13 cellular contexts compared by ENCODE assay signal in the genomic region with DNA sequence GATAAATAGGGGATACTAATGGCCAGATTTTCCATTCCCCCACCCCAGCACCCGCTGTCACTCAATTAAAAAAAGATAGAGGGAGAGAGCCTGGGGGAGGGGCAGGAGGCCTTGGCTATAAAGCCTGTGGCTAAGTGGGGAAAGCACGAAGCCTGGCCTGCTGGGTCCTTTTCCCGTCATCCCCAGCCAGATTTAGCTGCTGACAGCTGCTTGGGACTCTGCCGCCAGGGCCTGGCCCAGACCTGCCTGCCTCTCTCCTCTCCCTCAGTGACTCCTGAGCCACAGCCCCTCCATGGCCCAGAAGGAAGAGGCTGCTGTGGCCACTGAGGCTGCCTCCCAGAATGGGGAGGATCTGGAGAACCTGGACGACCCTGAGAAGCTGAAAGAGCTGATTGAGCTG. TPM values are rescaled to one million over a fixed set of nuclear protein-coding genes. Genes with fewer than 3 reads are reported as not detected.
A peak's percentile ranks its signal among the peaks of the same experiment; 100 is the strongest.
DNase-seq lines count a peak whose midpoint lies in the region; ATAC-seq and TF ChIP-seq lines count a peak whose summit lies in the region.
"Had no signal": no experiment of that assay in that cellular context is flagged by ENCODE, and none has a peak within 500 bp of the region (broad histone marks: within the 10 kb centered on the region; RNA-seq: fewer than 3 reads in every experiment).

A gene (plus strand): TSS at position 147 of the 400 bp plus-strand sequence. CDS start 146 bp downstream, at position 293.

- H3K4me2 ChIP-seq in OCI-LY3 (ENCODE audit: low read length): 0 out of 2 replicates have a peak within 1 kb of the TSS, but pooled peaks have one; percentile 19
- no peak within 1 kb of the TSS for H3K4me2 ChIP-seq in trophoblast cell (ENCODE audit: low read length)

- intact Hi-C loops in Right ventricle myocardium superior (cut with DNase I): no loop called here

- H3K27ac ChIP-seq in OCI-LY3 (ENCODE audit: low read length) (no peak within 1 kb of the TSS), trophoblast cell (ENCODE audit: low read depth, low read length) (no peak within 1 kb of the TSS)
- H3K27ac ChIP-seq: tibial artery had no signal

- no peak within 1 kb of the TSS for H4K8ac ChIP-seq in trophoblast cell (ENCODE audit: low read depth, low read length)

- H2AFZ ChIP-seq in OCI-LY3 (ENCODE audit: low read depth, low read length) (peak within 1 kb of the TSS; percentile 72; the same call in 1 of the 2 replicates), trophoblast cell (ENCODE audit: insufficient read depth, low read length, poor library complexity) (no peak within 1 kb of the TSS)

- no peaks in the 10 kb centered on the region for H4K20me1 ChIP-seq in OCI-LY3 (ENCODE audit: insufficient read depth, low read length)

- no peak within 1 kb of the TSS for H2BK120ac ChIP-seq in trophoblast cell (ENCODE audit: insufficient read depth, low read length, poor library complexity)

- H3K4me3 ChIP-seq in OCI-LY3 (ENCODE audit: low read length) (no peak within 1 kb of the TSS), trophoblast cell (ENCODE audit: low read depth, low read length) (no peak within 1 kb of the TSS)
- H3K4me3 ChIP-seq: tibial artery had no signal

- H3K36me3 Mint-ChIP-seq in T-helper 2 cell treated with Interferon-gamma antibody and Interleukin-4, amounts not matched to agents 5 μg/mL and 100 μg/mL, for 36 hours (ENCODE audit: low read depth): peaks cover 5% of the 10 kb centered on the region

- WGBS in trophoblast cell (ENCODE audit: extremely low coverage, insufficient coverage, insufficient read length): no CpG with 5 or more reads among the region's 5 CpGs

- peak within 1 kb of the TSS; percentile 64 for H2BK12ac ChIP-seq in trophoblast cell (ENCODE audit: low read length)

- H3K27me3 ChIP-seq in OCI-LY3 (ENCODE audit: low read depth, low read length): no peaks in the 10 kb centered on the region
- H3K27me3 ChIP-seq in trophoblast cell (ENCODE audit: insufficient read depth, low read length): no peaks in the 10 kb centered on the region
- H3K27me3 ChIP-seq: tibial artery had no signal

- H3K79me2 ChIP-seq in OCI-LY3 (ENCODE audit: low read length): no peaks in the 10 kb centered on the region
- H3K79me2 ChIP-seq in trophoblast cell (ENCODE audit: control insufficient read depth, insufficient read depth, low read length, poor library complexity): no peaks in the 10 kb centered on the region

- peaks cover 13% of the 10 kb centered on the region for H3K4me1 Mint-ChIP-seq in T-helper 2 cell treated with Interferon-gamma antibody and Interleukin-4, amounts not matched to agents 5 μg/mL and 100 μg/mL, for 36 hours (ENCODE audit: low read depth)

- H2BK5ac ChIP-seq in trophoblast cell (ENCODE audit: low read depth, low read length, poor library complexity): no peak within 1 kb of the TSS

- TF ChIP-seq CTCF in OCI-LY3 (IDR thresholded peaks at IDR 0.05; ENCODE audit: low read depth, low read length): no peak

- no peak within 1 kb of the TSS for H4K91ac ChIP-seq in trophoblast cell (ENCODE audit: low read depth, low read length)

- H3K79me1 ChIP-seq in trophoblast cell (ENCODE audit: low read length): peaks cover 14% of the 10 kb centered on the region

- H3K4me3 Mint-ChIP-seq in T-helper 2 cell treated with Interferon-gamma antibody and Interleukin-4, amounts not matched to agents 5 μg/mL and 100 μg/mL, for 36 hours: peak within 1 kb of the TSS; percentile 24

- H3K36me3 ChIP-seq in OCI-LY3 (replicated peaks; ENCODE audit: low read depth, low read length) (no peaks in the 10 kb centered on the region), trophoblast cell (ENCODE audit: control insufficient read depth in 1 of 2, insufficient read depth in 2 of 2, low read length in 2 of 2) (no peaks in the 10 kb centered on the region)

- H3K9ac ChIP-seq in OCI-LY3 (ENCODE audit: low read length): no peak within 1 kb of the TSS
- no peak within 1 kb of the TSS for H3K9ac ChIP-seq in trophoblast cell (ENCODE audit: low read length)

- H3K27ac Mint-ChIP-seq in T-helper 2 cell treated with Interferon-gamma antibody and Interleukin-4, amounts not matched to agents 5 μg/mL and 100 μg/mL, for 36 hours: peak within 1 kb of the TSS; percentile 88

- DNase-seq in T-helper 2 cell treated with Interferon-gamma antibody and Interleukin-4, amounts not matched to agents 5 μg/mL and 100 μg/mL, for 36 hours (ENCODE audit: low spot score): no peak
- DNase-seq in T-helper 2 cell (no peak), Right ventricle myocardium superior (peak; percentile 87), trophoblast cell (no peak), cortex of kidney (lab: John Stamatoyannopoulos, UW) (no peak)
- DNase-seq: erythroblast, MV-4-11, PC-3, tibial artery had no signal

- H3K4ac ChIP-seq in trophoblast cell (ENCODE audit: low read depth, low read length): no peak within 1 kb of the TSS

- no peak within 1 kb of the TSS for H3K18ac ChIP-seq in trophoblast cell (ENCODE audit: low read length)

- no peak within 1 kb of the TSS for H3K23ac ChIP-seq in trophoblast cell (ENCODE audit: low read length)

- ATAC-seq in Right ventricle myocardium superior (ENCODE audit: poor library complexity): peak; percentile 86
- ATAC-seq in GM21786 (IDR thresholded peaks at IDR 0.05; ENCODE audit: unreplicated experiment): no peak
- no peak for ATAC-seq in GM21367 (IDR thresholded peaks at IDR 0.05; ENCODE audit: unreplicated experiment)
- ATAC-seq: PC-3 had no signal

- no peak within 1 kb of the TSS for H2AK5ac ChIP-seq in trophoblast cell (ENCODE audit: low read length)

- H4K12ac ChIP-seq in trophoblast cell (ENCODE audit: low read depth, low read length): no peak within 1 kb of the TSS

- no peak within 1 kb of the TSS for H3K14ac ChIP-seq in trophoblast cell (ENCODE audit: low read length)

- H3K4me1 ChIP-seq in OCI-LY3 (ENCODE audit: low read length): peaks cover 8% of the 10 kb centered on the region
- peaks cover 22 to 29% of the 10 kb centered on the region in 2 experiments for H3K4me1 ChIP-seq in trophoblast cell (ENCODE audit: control insufficient read depth in 1 of 2, insufficient read depth in 2 of 2, low read length in 2 of 2)
- H3K4me1 ChIP-seq: tibial artery had no signal

- peaks cover 4% of the 10 kb centered on the region for H3K9me3 Mint-ChIP-seq in T-helper 2 cell treated with Interferon-gamma antibody and Interleukin-4, amounts not matched to agents 5 μg/mL and 100 μg/mL, for 36 hours

- H3K9me3 ChIP-seq in OCI-LY3 (ENCODE audit: insufficient read depth, low read length) (no peaks in the 10 kb centered on the region), trophoblast cell (ENCODE audit: insufficient read depth, low read depth, low read length) (no peaks in the 10 kb centered on the region)
- H3K9me3 ChIP-seq: tibial artery had no signal

- H3K27me3 Mint-ChIP-seq in T-helper 2 cell treated with Interferon-gamma antibody and Interleukin-4, amounts not matched to agents 5 μg/mL and 100 μg/mL, for 36 hours (ENCODE audit: low read depth): no peaks in the 10 kb centered on the region

RNA-seq across cellular contexts. Expression of the gene that starts here (rescaled TPM):
- 211 TPM for total RNA-seq in Right ventricle myocardium superior
- 0.60 and 0.69 TPM in 2 replicates for polyA plus RNA-seq in trophoblast cell (2013)
- total RNA-seq: aorta, PC-3 had no signal
- polyA plus RNA-seq: aorta had no signal
